ENCODE assay signal across 25 cellular contexts in genomic region chr7:108127461-108127860, GRCh38. TPM values are rescaled to one million over a fixed set of nuclear protein-coding genes. Genes with fewer than 3 reads are reported as not detected.
"Had no signal": no experiment of that assay in that cellular context is flagged by ENCODE, and none has a peak within 500 bp of the region (broad histone marks: within the 10 kb centered on the region; RNA-seq: fewer than 3 reads in every experiment).

No MANE protein-coding gene starts in this region.

- H3K27me3 ChIP-seq: gastroesophageal sphincter, heart left ventricle, hepatocyte, left lung, right atrium auricular region, thyroid gland had no signal

- H3K4me2 ChIP-seq: hepatocyte, smooth muscle cell had no signal

- H3K4me1 ChIP-seq: gastroesophageal sphincter, heart left ventricle, left lung, prostate gland, right atrium auricular region, thyroid gland had no signal

- H3K9me3 ChIP-seq: gastroesophageal sphincter, heart left ventricle, left lung, prostate gland, right atrium auricular region, thyroid gland had no signal

- H3K4me3 ChIP-seq: coronary artery, gastroesophageal sphincter, heart left ventricle, hepatocyte, left lung, prostate gland, right atrium auricular region, smooth muscle cell, thyroid gland had no signal

- H2AFZ ChIP-seq: hepatocyte had no signal

- H3K79me2 ChIP-seq: hepatocyte had no signal

- H3K36me3 ChIP-seq: gastroesophageal sphincter, heart left ventricle, left lung, prostate gland, right atrium auricular region, thyroid gland had no signal

- DNase-seq: dermis blood vessel endothelial cell; effector memory CD4-positive, alpha-beta T cell; foreskin fibroblast; heart left ventricle; left cardiac atrium; left lung; naive thymus-derived CD8-positive, alpha-beta T cell; nephron progenitor cell; nucleus accumbens; stimulated activated CD4-positive, alpha-beta T cell treated with anti-CD3 and anti-CD28 coated beads, Interleukin-12 subunit alpha, Interleukin-12 subunit beta, amount 100 ng/mL, for 4 hours; stimulated activated CD4-positive, alpha-beta T cell treated with anti-CD3 and anti-CD28 coated beads, Interleukin-1b, Interleukin-23, amount 100 ng/mL, for 48 hours; stimulated activated CD4-positive, alpha-beta T cell treated with anti-CD3 and anti-CD28 coated beads, Interleukin-4, amount 100 ng/mL, for 1 hour; stimulated activated CD8-positive, alpha-beta memory T cell treated with anti-CD3 and anti-CD28 coated beads, Interleukin-4, amount 100 ng/mL, for 48 hours; stimulated activated naive CD4-positive, alpha-beta T cell; stimulated activated naive CD8-positive, alpha-beta T cell treated with anti-CD3 and anti-CD28 coated beads, Interleukin-15, amount 100 ng/mL, for 72 hours; thyroid gland had no signal

- H3K27ac ChIP-seq: coronary artery, gastroesophageal sphincter, heart left ventricle, hepatocyte, left lung, prostate gland, right atrium auricular region, thyroid gland had no signal

RNA-seq across cellular contexts. Expression of gene LAMB4, which starts 2.7 kb away (rescaled TPM):
- total RNA-seq: kidney epithelial cell, lung microvascular endothelial cell, myocyte, right atrium auricular region had no signal
- polyA plus RNA-seq: naive thymus-derived CD8-positive, alpha-beta T cell had no signal
